ENCODE assay signal across 2 cellular contexts in genomic region chr10:3445688-3446087, GRCh38.
TF ChIP-seq lines count a peak whose summit lies in the region.

No MANE protein-coding gene starts in this region.

TF ChIP-seq in IMR-90, 13 proteins besides CTCF, POLR2A, EP300 and RAD21:
- TF ChIP-seq MXI1 (IDR thresholded peaks at IDR 0.05; ENCODE audit: borderline replicate concordance, low read depth, low read length) (no peak), NFE2L2 (IDR thresholded peaks at IDR 0.05; ENCODE audit: low read depth, low read length) (no peak), RCOR1 (IDR thresholded peaks at IDR 0.05; ENCODE audit: insufficient replicate concordance, low read length) (no peak), BHLHE40 (IDR thresholded peaks at IDR 0.05; ENCODE audit: low read depth, low read length) (no peak), FOS (IDR thresholded peaks at IDR 0.05; ENCODE audit: low read depth, low read length) (no peak), USF2 (IDR thresholded peaks at IDR 0.05; ENCODE audit: low read depth, low read length) (no peak)

TF ChIP-seq in HepG2, 621 proteins besides CTCF, POLR2A, EP300 and RAD21 (continued from another document):
- TF ChIP-seq PBX3 (CRISPR knock-in tag; IDR thresholded peaks at IDR 0.05; ENCODE audit: borderline replicate concordance) (no peak), ZNF33B (CRISPR knock-in tag; IDR thresholded peaks at IDR 0.05) (no peak), XRCC5 (optimal IDR thresholded peaks at IDR 0.05; ENCODE audit: low read length) (no peak), HNF1B (CRISPR knock-in tag; IDR thresholded peaks at IDR 0.05) (no peak), HNF4A (CRISPR knock-in tag; IDR thresholded peaks at IDR 0.05) (no peak), ZNF101 (CRISPR knock-in tag; IDR thresholded peaks at IDR 0.05; ENCODE audit: borderline replicate concordance, low read depth) (no peak), MTA1 (CRISPR knock-in tag; IDR thresholded peaks at IDR 0.05; ENCODE audit: borderline replicate concordance) (no peak), RXRA (CRISPR knock-in tag; IDR thresholded peaks at IDR 0.05) (no peak), CEBPG (CRISPR knock-in tag; IDR thresholded peaks at IDR 0.05) (no peak), RORA (CRISPR knock-in tag; IDR thresholded peaks at IDR 0.05) (no peak), ZNF274 (CRISPR knock-in tag; IDR thresholded peaks at IDR 0.05) (no peak), E2F1 (CRISPR knock-in tag; IDR thresholded peaks at IDR 0.05) (no peak), PBX2 (CRISPR knock-in tag; IDR thresholded peaks at IDR 0.05) (no peak), JUND (CRISPR knock-in tag; IDR thresholded peaks at IDR 0.05) (no peak), HMG20B (CRISPR knock-in tag; conservative IDR thresholded peaks at IDR 0.05) (no peak), ZNF674 (CRISPR knock-in tag; IDR thresholded peaks at IDR 0.05; ENCODE audit: low read depth) (no peak), SMAD1 (CRISPR knock-in tag; IDR thresholded peaks at IDR 0.05; ENCODE audit: borderline replicate concordance, low read depth) (no peak), ZNF598 (CRISPR knock-in tag; IDR thresholded peaks at IDR 0.05; ENCODE audit: borderline replicate concordance) (no peak)
- TF ChIP-seq, protein P1, sequence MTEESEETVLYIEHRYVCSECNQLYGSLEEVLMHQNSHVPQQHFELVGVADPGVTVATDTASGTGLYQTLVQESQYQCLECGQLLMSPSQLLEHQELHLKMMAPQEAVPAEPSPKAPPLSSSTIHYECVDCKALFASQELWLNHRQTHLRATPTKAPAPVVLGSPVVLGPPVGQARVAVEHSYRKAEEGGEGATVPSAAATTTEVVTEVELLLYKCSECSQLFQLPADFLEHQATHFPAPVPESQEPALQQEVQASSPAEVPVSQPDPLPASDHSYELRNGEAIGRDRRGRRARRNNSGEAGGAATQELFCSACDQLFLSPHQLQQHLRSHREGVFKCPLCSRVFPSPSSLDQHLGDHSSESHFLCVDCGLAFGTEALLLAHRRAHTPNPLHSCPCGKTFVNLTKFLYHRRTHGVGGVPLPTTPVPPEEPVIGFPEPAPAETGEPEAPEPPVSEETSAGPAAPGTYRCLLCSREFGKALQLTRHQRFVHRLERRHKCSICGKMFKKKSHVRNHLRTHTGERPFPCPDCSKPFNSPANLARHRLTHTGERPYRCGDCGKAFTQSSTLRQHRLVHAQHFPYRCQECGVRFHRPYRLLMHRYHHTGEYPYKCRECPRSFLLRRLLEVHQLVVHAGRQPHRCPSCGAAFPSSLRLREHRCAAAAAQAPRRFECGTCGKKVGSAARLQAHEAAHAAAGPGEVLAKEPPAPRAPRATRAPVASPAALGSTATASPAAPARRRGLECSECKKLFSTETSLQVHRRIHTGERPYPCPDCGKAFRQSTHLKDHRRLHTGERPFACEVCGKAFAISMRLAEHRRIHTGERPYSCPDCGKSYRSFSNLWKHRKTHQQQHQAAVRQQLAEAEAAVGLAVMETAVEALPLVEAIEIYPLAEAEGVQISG (CRISPR knock-in tag; IDR thresholded peaks at IDR 0.05) = no peak
